15 cellular contexts compared by ENCODE assay signal in genomic region chr7:84232653-84233052, GRCh38. TPM values are rescaled to one million over a fixed set of nuclear protein-coding genes. Genes with fewer than 3 reads are reported as not detected.
DNase-seq lines count a peak whose midpoint lies in the region; ATAC-seq, FAIRE-seq and TF ChIP-seq lines count a peak whose summit lies in the region.
"Had no signal": no experiment of that assay in that cellular context is flagged by ENCODE, and none has a peak within 500 bp of the region (broad histone marks: within the 10 kb centered on the region; RNA-seq: fewer than 3 reads in every experiment).

No MANE protein-coding gene starts in this region.

- TF ChIP-seq CTCF in AG10803 (conservative IDR thresholded peaks at IDR 0.05; ENCODE audit: low read length) (peak; percentile 46), cardiac fibroblast (IDR thresholded peaks at IDR 0.05; ENCODE audit: low read depth, low read length) (peak; percentile 45), mesothelial cell of epicardium (IDR thresholded peaks at IDR 0.05; ENCODE audit: unreplicated experiment) (no peak), pancreas (IDR thresholded peaks at IDR 0.05) (no peak)

- peak; percentile 77 for DNase-seq in AG10803 (ENCODE audit: low read depth)
- DNase-seq in LHCN-M2 (ENCODE audit: low read depth): peak; percentile 52
- peak; percentile 55 to 87 for DNase-seq in cardiac fibroblast (ENCODE audit: low read depth in 2 of 2)
- no peak for DNase-seq in mesothelial cell of epicardium (ENCODE audit: low spot score in 2 of 2, unreplicated experiment in 2 of 2)
- DNase-seq in NCI-H2171 treated with DMSO at 0.1 percent for 48 hours (lab: John Stamatoyannopoulos, UW): no peak
- no peak for DNase-seq in activated CD4-positive, alpha-beta T cell treated with anti-CD3 and anti-CD28 coated beads, Interleukin-2, amount 50 U/mL, for 1 hour
- DNase-seq in pancreas: no peak
- DNase-seq: CD8-positive, alpha-beta memory T cell; immature natural killer cell; naive thymus-derived CD4-positive, alpha-beta T cell; NCI-H2081 treated with DMSO at 0.1 percent for 48 hours; stimulated activated CD8-positive, alpha-beta memory T cell treated with anti-CD3 and anti-CD28 coated beads, Interleukin-4, amount 100 ng/mL, for 48 hours had no signal

- no peaks in the 10 kb centered on the region for H3K36me3 ChIP-seq in pancreas
- H3K36me3 ChIP-seq: HAP-1 had no signal

- H3K27ac Mint-ChIP-seq in mesothelial cell of epicardium: peak overlapping the region; percentile 13
- H3K27ac Mint-ChIP-seq: CD8-positive, alpha-beta memory T cell; immature natural killer cell; naive thymus-derived CD4-positive, alpha-beta T cell had no signal

- H3K4me1 Mint-ChIP-seq in mesothelial cell of epicardium: peaks cover 27% of the 10 kb centered on the region
- H3K4me1 Mint-ChIP-seq: CD8-positive, alpha-beta memory T cell; immature natural killer cell had no signal

- 15 to 21% methylated on average over 1 of the region's 1 CpG for WGBS in pancreas, 2 donors

- peaks cover 0 to 8% (median 3%) of the 10 kb centered on the region in 3 donors for H3K4me1 ChIP-seq in pancreas
- H3K4me1 ChIP-seq: HAP-1 had no signal

- no peak overlapping the region for H3K27ac ChIP-seq in pancreas

- intact Hi-C loops in pancreas (cut with DNase I): no loop called here

- no peaks in the 10 kb centered on the region for H3K27me3 Mint-ChIP-seq in mesothelial cell of epicardium (ENCODE audit: low read depth)
- H3K27me3 Mint-ChIP-seq: CD8-positive, alpha-beta memory T cell; naive thymus-derived CD4-positive, alpha-beta T cell had no signal

- ATAC-seq in GM18909 (IDR thresholded peaks at IDR 0.05; ENCODE audit: poor library complexity, unreplicated experiment): no peak
- no peak for ATAC-seq in pancreas
- ATAC-seq: HepG2; naive thymus-derived CD4-positive, alpha-beta T cell had no signal

- H3K9me3 Mint-ChIP-seq in mesothelial cell of epicardium: no peaks in the 10 kb centered on the region
- H3K9me3 Mint-ChIP-seq: naive thymus-derived CD4-positive, alpha-beta T cell had no signal

- H3K4me3 ChIP-seq in AG10803 (ENCODE audit: low read length) (no peak overlapping the region), cardiac fibroblast (replicated peaks in 1 of 2; ENCODE audit: low read depth in 2 of 2, low read length in 2 of 2) (no peak overlapping the region), pancreas (no peak overlapping the region)
- H3K4me3 ChIP-seq: HAP-1 had no signal

- no peak for FAIRE-seq in pancreas (lab: Jason Lieb, UNC)
- FAIRE-seq: HepG2 had no signal

- H3K27me3 ChIP-seq in pancreas: no peaks in the 10 kb centered on the region

- H3K9me3 ChIP-seq in pancreas: no peaks in the 10 kb centered on the region
- H3K9me3 ChIP-seq: HAP-1 had no signal

- no peak overlapping the region for H3K4me3 Mint-ChIP-seq in mesothelial cell of epicardium
- H3K4me3 Mint-ChIP-seq: CD8-positive, alpha-beta memory T cell; immature natural killer cell; naive thymus-derived CD4-positive, alpha-beta T cell had no signal

- no peaks in the 10 kb centered on the region for H3K36me3 Mint-ChIP-seq in mesothelial cell of epicardium
- H3K36me3 Mint-ChIP-seq: CD8-positive, alpha-beta memory T cell; naive thymus-derived CD4-positive, alpha-beta T cell had no signal

RNA-seq across cellular contexts. Expression of gene SEMA3A, which starts 38.1 kb away (rescaled TPM):
- total RNA-seq in LHCN-M2 (2014; rRNA removed) (11.8 and 14.7 TPM in 2 replicates), mesothelial cell of epicardium (43.4 to 50.4 TPM (median 44.4 TPM) in 3 replicates), pancreas (under 1 TPM; 0.05 to 0.79 (median 0.53) TPM)
- 2.0 TPM for polyA plus RNA-seq in LHCN-M2 (2012)
- polyA plus RNA-seq in pancreas: under 1 TPM; 0.11 to 0.40 TPM
- total RNA-seq: CD8-positive, alpha-beta memory T cell had no signal
- polyA plus RNA-seq: CD8-positive, alpha-beta memory T cell had no signal

Comparison
In these comparisons a context has a peak if more than half of its experiments do, and no peak if none do; other contexts are left out.
1. DNase-seq: peak in AG10803 (single experiment), LHCN-M2 (single experiment) and cardiac fibroblast (2 of 2); none in mesothelial cell of epicardium (0 of 2), NCI-H2171 treated with DMSO at 0.1 percent for 48 hours (single experiment), activated CD4-positive, alpha-beta T cell treated with anti-CD3 and anti-CD28 coated beads, Interleukin-2, amount 50 U/mL, for 1 hour (single experiment) and pancreas (0 of 6).
2. CTCF ChIP-seq: peak in AG10803 (single experiment) and cardiac fibroblast (single experiment); none in mesothelial cell of epicardium (single experiment) and pancreas (0 of 4).